In the genomic region with DNA sequence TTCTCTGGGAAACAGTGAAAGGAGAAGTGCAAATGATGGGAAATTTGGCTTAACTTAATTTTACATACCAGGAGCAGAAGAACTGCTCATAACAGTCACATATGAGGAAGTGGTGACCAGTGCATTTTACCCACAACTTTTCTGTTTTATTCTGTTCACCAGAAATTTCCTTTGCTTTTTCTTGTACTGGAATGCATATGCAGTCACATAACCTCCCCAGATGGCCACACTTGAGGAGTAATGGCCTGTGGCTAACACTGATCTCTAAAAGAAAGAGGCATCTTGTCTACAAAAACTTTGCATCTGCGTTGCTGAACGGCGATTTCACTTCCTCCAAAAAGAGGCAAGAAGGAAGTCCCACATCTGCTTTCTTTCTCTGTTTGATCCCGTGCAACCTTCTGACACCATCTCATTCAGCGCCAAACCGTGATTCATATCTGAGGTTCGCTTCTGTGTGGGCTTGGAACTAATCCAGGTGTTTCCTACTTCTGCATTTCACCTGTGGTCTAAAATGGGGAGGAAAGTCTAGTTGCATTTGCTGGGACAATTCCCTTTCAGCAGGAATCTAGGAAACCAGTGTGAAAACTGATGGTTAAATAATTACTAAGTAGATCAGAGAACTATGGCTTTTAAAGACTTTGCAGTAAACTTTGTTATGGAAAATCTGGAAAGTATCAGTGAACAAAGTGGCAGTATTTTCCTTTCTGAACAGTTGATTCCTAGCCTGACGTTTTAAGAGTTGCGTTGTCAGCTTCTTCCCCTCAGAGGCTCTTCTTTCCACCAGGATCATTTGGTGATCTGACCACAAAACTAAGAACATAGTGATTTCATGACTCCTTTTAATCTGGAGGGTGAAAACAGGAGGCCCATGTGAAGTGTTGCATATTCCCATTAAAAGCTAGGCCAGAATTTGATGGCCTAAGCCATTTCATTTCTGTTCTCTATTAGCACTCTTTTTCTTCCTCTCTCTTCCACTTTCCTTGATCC, we compare ENCODE assay signal across 8 cellular contexts. TPM values are rescaled to one million over a fixed set of nuclear protein-coding genes. Genes with fewer than 3 reads are reported as not detected.
DNase-seq lines count a peak whose midpoint lies in the region; ATAC-seq and TF ChIP-seq lines count a peak whose summit lies in the region.

No MANE protein-coding gene starts in this region.

- DNase-seq in GM12865 (ENCODE audit: low read depth) (peak; percentile 97), body of pancreas (peak in 3 of 4 donors; percentile 26 to 78 (median 26)), osteoblast (ENCODE audit: insufficient read length, low spot score, missing footprints) (no peak), NCI-H1105 (lab: John Stamatoyannopoulos, UW) (no peak), type B pancreatic cell (ENCODE audit: extremely low spot score, unreplicated experiment) (no peak)
- no peak for DNase-seq in activated CD4-positive, CD25-positive, alpha-beta regulatory T cell (lab: John Stamatoyannopoulos, UW)

- H3K27me3 ChIP-seq in body of pancreas (no peaks in the 10 kb centered on the region), osteoblast (ENCODE audit: insufficient read depth, low read length) (peaks cover 25% of the 10 kb centered on the region)

- no peak overlapping the region for H2AFZ ChIP-seq in osteoblast (ENCODE audit: low read length)

- H3K9me3 ChIP-seq in body of pancreas = no peaks in the 10 kb centered on the region
- no peaks in the 10 kb centered on the region for H3K9me3 ChIP-seq in osteoblast (ENCODE audit: low read depth, low read length)

- ATAC-seq in GM21423 (IDR thresholded peaks at IDR 0.05; ENCODE audit: unreplicated experiment) = peak; percentile 88
- peak; percentile 93 for ATAC-seq in HG03571 (IDR thresholded peaks at IDR 0.05; ENCODE audit: unreplicated experiment)
- ATAC-seq in body of pancreas = peak; percentile 45

- no peak for TF ChIP-seq POLR2A in body of pancreas (IDR thresholded peaks at IDR 0.05)

- no peaks in the 10 kb centered on the region for H3K4me1 ChIP-seq in body of pancreas
- peaks cover 32% of the 10 kb centered on the region for H3K4me1 ChIP-seq in osteoblast (ENCODE audit: insufficient read depth, low read length)

- WGBS in body of pancreas, 2 donors = 35 to 56% methylated on average over 9 of the region's 9 CpGs

- H3K79me2 ChIP-seq in osteoblast (ENCODE audit: insufficient read depth, low read length) = no peaks in the 10 kb centered on the region

- peaks cover 3% of the 10 kb centered on the region for H3K27me3 Mint-ChIP-seq in type B pancreatic cell

- H3K36me3 ChIP-seq in body of pancreas (replicated peaks in 1 of 2; ENCODE audit: insufficient read depth in 1 of 2, low read depth in 2 of 2) (no peaks in the 10 kb centered on the region), osteoblast (ENCODE audit: insufficient read depth, low read length) (no peaks in the 10 kb centered on the region)

- no peak overlapping the region for H3K27ac Mint-ChIP-seq in type B pancreatic cell

- H3K4me1 Mint-ChIP-seq in type B pancreatic cell (ENCODE audit: unreplicated experiment) = peaks cover 4% of the 10 kb centered on the region

- no peaks in the 10 kb centered on the region for H3K9me3 Mint-ChIP-seq in type B pancreatic cell

- peak overlapping the region; percentile 52 for H3K4me2 ChIP-seq in osteoblast (ENCODE audit: insufficient read depth, low read length)

- intact Hi-C loops in body of pancreas (cut with DNase I) = no loop called here

- H3K4me3 ChIP-seq in GM12865 (ENCODE audit: low read depth, low read length) = no peak overlapping the region
- no peak overlapping the region for H3K4me3 ChIP-seq in body of pancreas
- no peak overlapping the region for H3K4me3 ChIP-seq in osteoblast (ENCODE audit: insufficient read depth, low read length)

- peak overlapping the region in 2 of 4 donors; percentile 7 to 65 for H3K27ac ChIP-seq in body of pancreas
- H3K27ac ChIP-seq in osteoblast (ENCODE audit: low read depth, low read length) = no peak overlapping the region

- H3K4me3 Mint-ChIP-seq in type B pancreatic cell = no peak overlapping the region

- H3K36me3 Mint-ChIP-seq in type B pancreatic cell = no peaks in the 10 kb centered on the region

- TF ChIP-seq CTCF in GM12865 (IDR thresholded peaks at IDR 0.05; ENCODE audit: insufficient read depth, low read depth, low read length, missing control alignments) (no peak), body of pancreas (IDR thresholded peaks at IDR 0.05) (no peak), osteoblast (IDR thresholded peaks at IDR 0.05; ENCODE audit: extremely low read depth, low read depth, low read length) (no peak), type B pancreatic cell (conservative IDR thresholded peaks at IDR 0.05) (no peak)

- no peaks in the 10 kb centered on the region for H4K20me1 ChIP-seq in osteoblast (ENCODE audit: insufficient read depth, low read length)

RNA-seq across cellular contexts. Expression of a gene that starts 4.2 kb away (rescaled TPM):
- total RNA-seq in body of pancreas = 1 to 10 TPM; 1.3 to 3.9 TPM
- total RNA-seq in osteoblast = under 0.01 and 0.36 TPM in 2 replicates
- not detected in 2 replicates for total RNA-seq in type B pancreatic cell (ENCODE audit: low replicate concordance)

RNA-seq across cellular contexts. Expression of a gene that starts 45.0 kb away (rescaled TPM):
- total RNA-seq in body of pancreas (10 to 100 TPM in 1 of 2 donors, 1 to 10 TPM in 1; 9.6 to 10.4 TPM), osteoblast (under 0.01 and 0.29 TPM in 2 replicates), type B pancreatic cell (ENCODE audit: low replicate concordance) (55.3 and 79.2 TPM in 2 replicates)

Comparison
In these comparisons a context has a peak if more than half of its experiments do, and no peak if none do; other contexts are left out.
1. DNase-seq: peak in GM12865 (single experiment) and body of pancreas (3 of 4); none in osteoblast (single experiment), NCI-H1105 (single experiment), activated CD4-positive, CD25-positive, alpha-beta regulatory T cell (0 of 4) and type B pancreatic cell (single experiment).
2. Peak in every context shown above with its lines, with median percentiles within 50 percentile points of each other: ATAC-seq.